9 cellular contexts compared by ENCODE assay signal in genomic region chr13:94967183-94968039, GRCh38.
DNase-seq lines count a peak whose midpoint lies in the region; ATAC-seq and TF ChIP-seq lines count a peak whose summit lies in the region.
"Had no signal": no experiment of that assay in that cellular context is flagged by ENCODE, and none has a peak within 500 bp of the region (broad histone marks: within the 10 kb centered on the region; RNA-seq: fewer than 3 reads in every experiment).

No MANE protein-coding gene starts in this region.

- peaks cover 10% of the 10 kb centered on the region for H3K4me1 ChIP-seq in upper lobe of right lung

- H3K27ac ChIP-seq in upper lobe of right lung: no peak overlapping the region

- intact Hi-C loops in upper lobe of right lung (cut with DNase I): no loop called here

- peak; percentile 75 for ATAC-seq in upper lobe of right lung

- TF ChIP-seq CTCF in choroid plexus epithelial cell (conservative IDR thresholded peaks at IDR 0.05; ENCODE audit: low read depth, low read length): no peak
- TF ChIP-seq CTCF in upper lobe of right lung (IDR thresholded peaks at IDR 0.05): no peak

- H3K9me3 ChIP-seq in upper lobe of right lung: no peaks in the 10 kb centered on the region

- peaks cover 63% of the 10 kb centered on the region for H3K27me3 ChIP-seq in upper lobe of right lung

- H3K4me3 ChIP-seq in choroid plexus epithelial cell (ENCODE audit: low read depth, low read length) (peak overlapping the region; percentile 28), upper lobe of right lung (peak overlapping the region; percentile 25)

- no peaks in the 10 kb centered on the region for H3K36me3 ChIP-seq in upper lobe of right lung

- peak; percentile 49 for DNase-seq in activated CD4-positive, alpha-beta T cell treated with anti-CD3 and anti-CD28 coated beads for 48 hours
- no peak for DNase-seq in activated CD4-positive, alpha-beta T cell treated with anti-CD3 and anti-CD28 coated beads for 4 hours
- DNase-seq in M059J (ENCODE audit: low read depth) (peak; percentile 48), choroid plexus epithelial cell (ENCODE audit: low read depth) (peak; percentile 19), midbrain (lab: John Stamatoyannopoulos, UW) (peak; percentile 46), upper lobe of right lung (no peak), NK-92 (lab: John Stamatoyannopoulos, UW; ENCODE audit: unreplicated experiment) (no peak), activated gamma-delta T cell (lab: John Stamatoyannopoulos, UW) (no peak)
- DNase-seq: activated B cell treated with CpG ODN at 0.5 μM for 24 hours had no signal

Comparison
In these comparisons a context has a peak if more than half of its experiments do, and no peak if none do; other contexts are left out.
1. DNase-seq: peak in activated CD4-positive, alpha-beta T cell treated with anti-CD3 and anti-CD28 coated beads for 48 hours (single experiment), M059J (single experiment), choroid plexus epithelial cell (single experiment) and midbrain (single experiment); none in activated CD4-positive, alpha-beta T cell treated with anti-CD3 and anti-CD28 coated beads for 4 hours (0 of 2), upper lobe of right lung (single experiment), NK-92 (single experiment) and activated gamma-delta T cell (single experiment).